Comparison of ENCODE assay signal across 16 cellular contexts in the genomic region with DNA sequence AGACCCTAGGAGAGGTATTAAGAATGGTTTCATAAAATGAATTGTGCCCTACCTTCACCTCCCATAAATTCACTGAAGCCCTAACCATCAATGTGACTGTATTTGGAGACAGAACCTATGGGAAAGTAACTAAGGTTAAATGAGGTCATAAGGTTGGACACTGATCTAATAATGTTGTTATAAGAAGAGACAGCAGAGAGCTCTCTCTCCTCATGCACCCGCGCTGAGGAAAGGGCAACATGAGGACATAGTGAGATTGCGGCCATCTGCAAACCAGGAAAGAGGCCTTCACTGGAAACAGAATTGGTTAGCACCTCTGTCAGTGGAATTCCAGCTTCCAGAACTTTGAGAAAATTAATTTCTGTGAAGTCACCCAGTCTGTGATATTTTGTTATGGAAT.
"Had no signal": no experiment of that assay in that cellular context is flagged by ENCODE, and none has a peak within 500 bp of the region (broad histone marks: within the 10 kb centered on the region; RNA-seq: fewer than 3 reads in every experiment).

No MANE protein-coding gene starts in this region.

- H3K36me3 ChIP-seq: ascending aorta, esophagus squamous epithelium, heart right ventricle, left lung, suprapubic skin, upper lobe of left lung had no signal

- DNase-seq: activated CD4-positive, alpha-beta T cell treated with anti-CD3 and anti-CD28 coated beads for 1 hour; activated CD8-positive, alpha-beta memory T cell treated with anti-CD3 and anti-CD28 coated beads, Interleukin-2, amount 50 U/mL, for 4 hours; activated CD8-positive, alpha-beta T cell treated with anti-CD3 and anti-CD28 coated beads for 36 hours; activated T-cell treated with anti-CD3 and anti-CD28 coated beads, Interleukin-2, amount 50 U/mL, for 72 hours; esophagus squamous epithelium; heart right ventricle; islet precursor cell; left lung; mesenchymal stem cell; stimulated activated CD4-positive, alpha-beta T cell treated with anti-CD3 and anti-CD28 coated beads, Interleukin-2, amount 100 ng/mL, for 48 hours; stimulated activated naive CD8-positive, alpha-beta T cell treated with anti-CD3 and anti-CD28 coated beads, Interleukin-15, Interleukin-2, amounts not matched to agents 100 U/mL and 50 U/mL, for 24 hours; T-helper 17 cell; upper lobe of left lung had no signal

- H3K27me3 ChIP-seq: ascending aorta, esophagus squamous epithelium, heart right ventricle, left lung, suprapubic skin, upper lobe of left lung had no signal

- H3K4me3 ChIP-seq: ascending aorta, esophagus squamous epithelium, heart right ventricle, left lung, suprapubic skin, upper lobe of left lung had no signal

- ATAC-seq: activated CD8-positive, alpha-beta T cell treated with anti-CD3 and anti-CD28 coated beads for 36 hours; activated T-cell treated with anti-CD3 and anti-CD28 coated beads, Interleukin-2, amount 50 U/mL, for 72 hours; left lung; stimulated activated naive CD8-positive, alpha-beta T cell treated with anti-CD3 and anti-CD28 coated beads, Interleukin-15, Interleukin-2, amounts not matched to agents 100 U/mL and 50 U/mL, for 24 hours; T-helper 17 cell had no signal

- H3K4me1 ChIP-seq: ascending aorta, esophagus squamous epithelium, heart right ventricle, left lung, suprapubic skin, upper lobe of left lung had no signal

- H3K27ac Mint-ChIP-seq: activated CD8-positive, alpha-beta T cell treated with anti-CD3 and anti-CD28 coated beads for 36 hours; activated T-cell treated with anti-CD3 and anti-CD28 coated beads, Interleukin-2, amount 50 U/mL, for 72 hours; T-helper 17 cell had no signal

- H3K27ac ChIP-seq: ascending aorta, esophagus squamous epithelium, heart right ventricle, left lung, suprapubic skin, upper lobe of left lung had no signal

- H3K27me3 Mint-ChIP-seq: activated CD8-positive, alpha-beta T cell treated with anti-CD3 and anti-CD28 coated beads for 36 hours; T-helper 17 cell had no signal

- FAIRE-seq: bronchial epithelial cell had no signal

- H3K4me1 Mint-ChIP-seq: T-helper 17 cell had no signal

- H3K4me3 Mint-ChIP-seq: activated CD8-positive, alpha-beta T cell treated with anti-CD3 and anti-CD28 coated beads for 36 hours; activated T-cell treated with anti-CD3 and anti-CD28 coated beads, Interleukin-2, amount 50 U/mL, for 72 hours; T-helper 17 cell had no signal

- H3K9me3 ChIP-seq: ascending aorta, esophagus squamous epithelium, left lung, suprapubic skin, upper lobe of left lung had no signal
